In genomic region chr5:134141346-134142050, GRCh38 we compare ENCODE assay signal across 9 cellular contexts. TPM values are rescaled to one million over a fixed set of nuclear protein-coding genes. Genes with fewer than 3 reads are reported as not detected.
DNase-seq lines count a peak whose midpoint lies in the region; ATAC-seq and TF ChIP-seq lines count a peak whose summit lies in the region.
"Had no signal": no experiment of that assay in that cellular context is flagged by ENCODE, and none has a peak within 500 bp of the region (broad histone marks: within the 10 kb centered on the region; RNA-seq: fewer than 3 reads in every experiment).

No MANE protein-coding gene starts in this region.

- H3K27ac ChIP-seq in KOPT-K1 (ENCODE audit: low read depth, low read length, poor library complexity, severe bottlenecking) (peak overlapping the region; percentile 92), brain microvascular endothelial cell (no peak overlapping the region)

- no peak overlapping the region for H3K4me3 ChIP-seq in brain microvascular endothelial cell (ENCODE audit: low read depth, low read length)

- in situ Hi-C loops in brain microvascular endothelial cell (cut with HindIII; ENCODE audit: low pct_ligation_motif_present, low sequenced_read_pairs), result loop anchor here (25.0 kb wide), 1 partner anchor 104 kb away; no protein-coding TSS in a partner anchor

- peak; percentile 37 for TF ChIP-seq CTCF in brain microvascular endothelial cell (IDR thresholded peaks at IDR 0.05; ENCODE audit: low read depth, low read length, missing control alignments)
- TF ChIP-seq CTCF in omental fat pad (IDR thresholded peaks at IDR 0.05), result no peak

- DNase-seq in activated CD4-positive, CD25-positive, alpha-beta regulatory T cell treated with anti-CD3 and anti-CD28 coated beads, Interleukin-2, amount 50 U/mL, for 72 hours, result peak; percentile 30
- DNase-seq in activated CD4-positive, CD25-positive, alpha-beta regulatory T cell (lab: John Stamatoyannopoulos, UW), result no peak
- no peak for DNase-seq in brain microvascular endothelial cell
- peak; percentile 19 for DNase-seq in omental fat pad (ENCODE audit: low spot score)
- no peak for DNase-seq in NCI-H526 treated with DMSO at 0.1 percent for 48 hours (lab: John Stamatoyannopoulos, UW)
- DNase-seq: NCI-H146 had no signal

- ATAC-seq in omental fat pad (ENCODE audit: low FRiP score) (no peak), GM18909 (IDR thresholded peaks at IDR 0.05; ENCODE audit: poor library complexity, unreplicated experiment) (no peak), GM19397 (IDR thresholded peaks at IDR 0.05; ENCODE audit: unreplicated experiment) (no peak)

- no peaks in the 10 kb centered on the region for H3K9me3 ChIP-seq in KOPT-K1 (ENCODE audit: insufficient read depth, low read length, poor library complexity, severe bottlenecking)

- H3K27me3 ChIP-seq in brain microvascular endothelial cell (replicated peaks), result no peaks in the 10 kb centered on the region

- H3K36me3 ChIP-seq in KOPT-K1 (ENCODE audit: insufficient read depth, low read length) (peaks cover 99% of the 10 kb centered on the region), brain microvascular endothelial cell (replicated peaks) (peaks cover 50% of the 10 kb centered on the region)

RNA-seq across cellular contexts. Expression of gene TCF7, which starts 27.0 kb away (rescaled TPM):
- total RNA-seq in omental fat pad, result 1 to 10 TPM; 1.6 to 4.3 (median 2.7) TPM

RNA-seq across cellular contexts. Expression of gene SKP1, which starts 35.3 kb away (rescaled TPM):
- total RNA-seq in omental fat pad, result 100 to 1,000 TPM; 121 to 219 (median 211) TPM

Comparison
In these comparisons a context has a peak if more than half of its experiments do, and no peak if none do; other contexts are left out.
1. DNase-seq: peak in activated CD4-positive, CD25-positive, alpha-beta regulatory T cell treated with anti-CD3 and anti-CD28 coated beads, Interleukin-2, amount 50 U/mL, for 72 hours (single experiment) and omental fat pad (single experiment); none in activated CD4-positive, CD25-positive, alpha-beta regulatory T cell (0 of 4), brain microvascular endothelial cell (single experiment) and NCI-H526 treated with DMSO at 0.1 percent for 48 hours (single experiment).